ENCODE assay signal across 13 cellular contexts in genomic region chr4:54663181-54663580, GRCh38. TPM values are rescaled to one million over a fixed set of nuclear protein-coding genes. Genes with fewer than 3 reads are reported as not detected.
"Had no signal": no experiment of that assay in that cellular context is flagged by ENCODE, and none has a peak within 500 bp of the region (broad histone marks: within the 10 kb centered on the region; RNA-seq: fewer than 3 reads in every experiment).

No MANE protein-coding gene starts in this region.

- H3K4me3 ChIP-seq: lung, psoas muscle, right lobe of liver, smooth muscle cell had no signal

- H3K9me3 ChIP-seq: psoas muscle, right lobe of liver had no signal

- DNase-seq: activated B cell treated with CpG ODN at 0.5 μM for 24 hours; activated CD4-positive, alpha-beta T cell treated with anti-CD3 and anti-CD28 coated beads for 48 hours; activated CD8-positive, alpha-beta T cell treated with anti-CD3 and anti-CD28 coated beads, Interleukin-2, amount 10 ng/mL, durations not matched to agents 7 days and 5 days; activated naive CD4-positive, alpha-beta T cell treated with Interleukin-2 at 50 U/mL for 16 hours; dermis blood vessel endothelial cell; effector memory CD8-positive, alpha-beta T cell; head of caudate nucleus; midbrain; psoas muscle; right lobe of liver had no signal

- H3K36me3 ChIP-seq: right lobe of liver had no signal

- H3K27ac ChIP-seq: epithelial cell of prostate, psoas muscle, right lobe of liver had no signal

RNA-seq across cellular contexts. Expression of gene KIT, which starts 5.4 kb away (rescaled TPM):
- total RNA-seq: activated B cell treated with CpG ODN at 0.5 μM for 24 hours had no signal
